12 cellular contexts compared by ENCODE assay signal in genomic region chr22:23072035-23072910, GRCh38. TPM values are rescaled to one million over a fixed set of nuclear protein-coding genes. Genes with fewer than 3 reads are reported as not detected.
DNase-seq lines count a peak whose midpoint lies in the region; ATAC-seq and TF ChIP-seq lines count a peak whose summit lies in the region.
"Had no signal": no experiment of that assay in that cellular context is flagged by ENCODE, and none has a peak within 500 bp of the region (broad histone marks: within the 10 kb centered on the region; RNA-seq: fewer than 3 reads in every experiment).

No MANE protein-coding gene starts in this region.

- POLR2A ChIA-PET in CD8-positive, alpha-beta memory T cell (lab: Charles Lee), result no interaction called here

- no peak for TF ChIP-seq CTCF in left ventricle myocardium inferior (IDR thresholded peaks at IDR 0.05; ENCODE audit: borderline replicate concordance)
- TF ChIP-seq CTCF in progenitor cell of endocrine pancreas (IDR thresholded peaks at IDR 0.05; ENCODE audit: unreplicated experiment), result no peak

- H3K27me3 Mint-ChIP-seq in CD8-positive, alpha-beta memory T cell, result peaks cover 7 to 24% of the 10 kb centered on the region in 2 donors
- peaks cover 28% of the 10 kb centered on the region for H3K27me3 Mint-ChIP-seq in progenitor cell of endocrine pancreas

- peaks cover 15% of the 10 kb centered on the region for H3K4me1 ChIP-seq in CD8-positive, alpha-beta memory T cell (ENCODE audit: insufficient read depth, low read length)
- peaks cover 34% of the 10 kb centered on the region for H3K4me1 ChIP-seq in left ventricle myocardium inferior

- peaks cover 21% of the 10 kb centered on the region for H3K27me3 ChIP-seq in CD8-positive, alpha-beta memory T cell (ENCODE audit: insufficient read depth, low read length, poor library complexity, severe bottlenecking)
- H3K27me3 ChIP-seq in left ventricle myocardium inferior (ENCODE audit: low read depth), result no peaks in the 10 kb centered on the region

- H3K9me3 Mint-ChIP-seq in CD8-positive, alpha-beta memory T cell, result no peaks in the 10 kb centered on the region
- H3K9me3 Mint-ChIP-seq in progenitor cell of endocrine pancreas (ENCODE audit: low read depth), result no peaks in the 10 kb centered on the region

- H3K4me3 Mint-ChIP-seq in CD8-positive, alpha-beta memory T cell, result peak overlapping the region in 6 of 7 donors; percentile 36 to 79 (median 66)
- peak overlapping the region; percentile 76 for H3K4me3 Mint-ChIP-seq in progenitor cell of endocrine pancreas (ENCODE audit: low read depth)

- no peaks in the 10 kb centered on the region for H3K9me3 ChIP-seq in CD8-positive, alpha-beta memory T cell (ENCODE audit: low read length)
- H3K9me3 ChIP-seq in left ventricle myocardium inferior (replicated peaks), result no peaks in the 10 kb centered on the region

- no peak overlapping the region for H3K27ac ChIP-seq in CD8-positive, alpha-beta memory T cell (ENCODE audit: low read depth, low read length)
- H3K27ac ChIP-seq in left ventricle myocardium inferior (replicated peaks), result no peak overlapping the region

- DNase-seq in CD8-positive, alpha-beta memory T cell, result peak in 1 of 5 donors; percentile 6
- DNase-seq in NCI-H226 (peak; percentile 6), left ventricle myocardium inferior (peak; percentile 2), progenitor cell of endocrine pancreas (ENCODE audit: low spot score, unreplicated experiment) (no peak), SIG-M5 treated with dmso at 0.1 percent for 504 hours (lab: John Stamatoyannopoulos, UW; ENCODE audit: unreplicated experiment) (no peak), SIG-M5 (lab: John Stamatoyannopoulos, UW) (no peak), CD1c-positive myeloid dendritic cell (ENCODE audit: extremely low spot score) (no peak)
- DNase-seq: NCI-H1694; stimulated activated CD8-positive, alpha-beta memory T cell treated with anti-CD3 and anti-CD28 coated beads, Interleukin-4, amount 100 ng/mL, for 48 hours; T-helper 2 cell had no signal

- no peaks in the 10 kb centered on the region for H3K36me3 ChIP-seq in CD8-positive, alpha-beta memory T cell (ENCODE audit: insufficient read depth, low read length)
- H3K36me3 ChIP-seq in left ventricle myocardium inferior, result no peaks in the 10 kb centered on the region

- H3K27ac Mint-ChIP-seq in CD8-positive, alpha-beta memory T cell, result peak overlapping the region in 3 of 8 donors; percentile 12 to 68 (median 21)
- H3K27ac Mint-ChIP-seq in progenitor cell of endocrine pancreas, result peak overlapping the region; percentile 69

- ATAC-seq in HG03520 (IDR thresholded peaks at IDR 0.05; ENCODE audit: unreplicated experiment), result no peak

- peaks cover 12 to 26% (median 15%) of the 10 kb centered on the region in 3 donors for H3K4me1 Mint-ChIP-seq in CD8-positive, alpha-beta memory T cell
- peaks cover 19% of the 10 kb centered on the region for H3K4me1 Mint-ChIP-seq in progenitor cell of endocrine pancreas (ENCODE audit: low read depth)

- H3K36me3 Mint-ChIP-seq in CD8-positive, alpha-beta memory T cell, result peaks cover 0 to 2% (median 0%) of the 10 kb centered on the region in 3 donors
- H3K36me3 Mint-ChIP-seq in progenitor cell of endocrine pancreas (ENCODE audit: insufficient read depth), result peaks cover 2% of the 10 kb centered on the region

- no peak overlapping the region for H3K4me3 ChIP-seq in CD8-positive, alpha-beta memory T cell (ENCODE audit: low read length)
- H3K4me3 ChIP-seq in left ventricle myocardium inferior, result no peak overlapping the region
- H3K4me3 ChIP-seq: smooth muscle cell had no signal

- intact Hi-C loops in left ventricle myocardium inferior (cut with micrococcal nuclease), result no loop called here

- CTCF ChIA-PET in CD8-positive, alpha-beta memory T cell (lab: Charles Lee), result interaction anchor here (0.6 kb wide), 1 partner anchor 47 kb away, joined by 3 read pairs; no protein-coding TSS in a partner anchor

RNA-seq across cellular contexts. Expression of gene GNAZ, which starts 2.0 kb away (rescaled TPM):
- 1 to 10 TPM; 2.0 to 2.6 TPM for total RNA-seq in CD8-positive, alpha-beta memory T cell
- 0.53 TPM for polyA plus RNA-seq in CD8-positive, alpha-beta memory T cell
- total RNA-seq in left ventricle myocardium inferior (2.9 TPM), progenitor cell of endocrine pancreas (16.3 and 19.2 TPM in 2 replicates)

Comparison
In these comparisons a context has a peak if more than half of its experiments do, and no peak if none do; other contexts are left out.
1. DNase-seq: peak in NCI-H226 (single experiment) and left ventricle myocardium inferior (single experiment); none in progenitor cell of endocrine pancreas (single experiment), SIG-M5 treated with dmso at 0.1 percent for 504 hours (single experiment), SIG-M5 (single experiment) and CD1c-positive myeloid dendritic cell (single experiment).